ENCODE assay signal across 9 cellular contexts in the genomic region with DNA sequence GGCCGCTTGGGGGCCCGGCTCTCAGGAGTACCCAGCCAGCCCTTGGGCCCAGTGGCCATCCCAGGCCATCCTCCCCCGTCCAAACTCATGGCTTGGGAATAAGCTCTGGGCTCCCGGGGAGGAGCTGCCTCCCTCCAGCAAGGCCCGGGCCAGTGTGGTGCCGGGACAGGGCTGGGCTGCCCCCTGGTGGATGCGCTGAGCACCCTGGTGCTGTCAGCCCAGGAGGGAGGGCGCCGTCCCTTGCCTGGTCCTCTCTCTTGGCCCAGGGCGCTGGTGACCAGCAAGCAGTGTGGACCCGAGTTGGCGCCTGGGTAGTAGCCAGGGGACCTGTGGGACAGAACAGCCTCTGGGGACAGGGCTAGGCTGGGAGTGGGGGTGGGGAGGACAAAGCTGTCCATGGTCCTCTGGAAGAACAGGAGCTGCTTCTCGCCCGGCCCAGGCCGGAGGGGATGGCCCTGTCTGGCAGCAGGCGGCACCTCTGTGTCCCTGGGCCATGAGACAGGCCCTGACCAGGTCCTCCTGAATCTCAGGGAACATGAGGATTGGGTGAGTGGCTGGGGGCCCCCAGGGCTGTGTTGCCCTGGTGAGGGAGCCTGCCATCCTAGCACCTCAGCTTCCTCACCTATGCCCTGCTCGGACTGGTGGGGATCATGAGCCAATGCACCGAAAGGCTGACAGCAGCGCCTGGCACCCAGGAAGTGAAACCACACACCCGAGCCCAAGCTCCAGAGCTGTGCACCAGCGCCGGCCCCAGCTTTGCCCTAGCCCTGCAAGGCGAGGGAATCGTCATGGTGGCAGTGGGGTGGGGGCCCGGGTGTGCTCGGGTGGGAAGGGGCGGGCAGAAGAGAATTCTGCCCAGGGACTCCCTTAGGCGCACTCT. TPM values are rescaled to one million over a fixed set of nuclear protein-coding genes. Genes with fewer than 3 reads are reported as not detected.
DNase-seq lines count a peak whose midpoint lies in the region; ATAC-seq and TF ChIP-seq lines count a peak whose summit lies in the region.
"Had no signal": no experiment of that assay in that cellular context is flagged by ENCODE, and none has a peak within 500 bp of the region (broad histone marks: within the 10 kb centered on the region; RNA-seq: fewer than 3 reads in every experiment).

No MANE protein-coding gene starts in this region.

- H3K27ac ChIP-seq in BLaER1 = no peak overlapping the region
- H3K27ac ChIP-seq in OCI-LY1 (ENCODE audit: low read depth, low read length, poor library complexity, severe bottlenecking) = no peak overlapping the region

- no peaks in the 10 kb centered on the region for H3K9me2 ChIP-seq in OCI-LY1 (ENCODE audit: low read depth, low read length)

- H3K4me3 ChIP-seq in BLaER1 (no peak overlapping the region), OCI-LY1 (ENCODE audit: low read depth, low read length, poor library complexity, severe bottlenecking) (no peak overlapping the region)

- no peaks in the 10 kb centered on the region for H3K36me3 ChIP-seq in BLaER1
- no peaks in the 10 kb centered on the region for H3K36me3 ChIP-seq in OCI-LY1 (ENCODE audit: insufficient read depth, low read length)

- TF ChIP-seq CTCF in GM20000 (IDR thresholded peaks at IDR 0.05; ENCODE audit: extremely low read depth, missing control alignments) (peak; percentile 89), OCI-LY1 (IDR thresholded peaks at IDR 0.05; ENCODE audit: low read length) (peak; percentile 83), natural killer cell (IDR thresholded peaks at IDR 0.05) (peak; percentile 77)

- H4K20me1 ChIP-seq in BLaER1 (peaks cover 57% of the 10 kb centered on the region), OCI-LY1 (ENCODE audit: insufficient read depth, low read length) (no peaks in the 10 kb centered on the region)

- H2AFZ ChIP-seq in OCI-LY1 (ENCODE audit: low read length) = no peak overlapping the region

- no peaks in the 10 kb centered on the region for H3K9me3 ChIP-seq in BLaER1
- H3K9me3 ChIP-seq in OCI-LY1 (ENCODE audit: low read length) = no peaks in the 10 kb centered on the region

- H3K4me1 ChIP-seq in BLaER1 (peaks cover 55% of the 10 kb centered on the region), OCI-LY1 (ENCODE audit: insufficient read depth, low read length, severe bottlenecking) (no peaks in the 10 kb centered on the region)

- H3K4me2 ChIP-seq in BLaER1 (peak overlapping the region; percentile 50), OCI-LY1 (ENCODE audit: low read length) (no peak overlapping the region)

- no peaks in the 10 kb centered on the region for H3F3A ChIP-seq in OCI-LY1 (ENCODE audit: insufficient read depth, low read length)

- no peaks in the 10 kb centered on the region for H3K4me1 Mint-ChIP-seq in natural killer cell
- H3K4me1 Mint-ChIP-seq in stimulated activated memory B cell treated with anti-CD40 and anti-IgM and Interleukin-4, amounts not matched to agents 10 μg/mL and 1 μg/mL and 100 μg/mL, for 72 hours = peaks cover 43% of the 10 kb centered on the region

- H3K9ac ChIP-seq in BLaER1 (no peak overlapping the region), OCI-LY1 (ENCODE audit: low read length) (no peak overlapping the region)

- H3K79me2 ChIP-seq in OCI-LY1 (ENCODE audit: insufficient read depth, low read length) = no peaks in the 10 kb centered on the region

- peak; percentile 94 for DNase-seq in GM20000 (ENCODE audit: low spot score)
- DNase-seq in activated T-cell treated with anti-CD3 and anti-CD28 coated beads for 24 hours (ENCODE audit: low read depth) = peak; percentile 60
- peak; percentile 74 for DNase-seq in natural killer cell
- no peak for DNase-seq in NCI-H1105 (lab: John Stamatoyannopoulos, UW)

- no peaks in the 10 kb centered on the region for H3K9me3 Mint-ChIP-seq in natural killer cell
- H3K9me3 Mint-ChIP-seq in stimulated activated memory B cell treated with anti-CD40 and anti-IgM and Interleukin-4, amounts not matched to agents 10 μg/mL and 1 μg/mL and 100 μg/mL, for 72 hours = no peaks in the 10 kb centered on the region
- H3K9me3 Mint-ChIP-seq: IgD-negative memory B cell had no signal

- intact Hi-C loops in natural killer cell (cut with micrococcal nuclease) = loop anchor here (1.0 to 10.0 kb wide), 3 partner anchors 187 to 437 kb away; no protein-coding TSS in a partner anchor

- H3K36me3 Mint-ChIP-seq in natural killer cell = no peaks in the 10 kb centered on the region
- peaks cover 7% of the 10 kb centered on the region for H3K36me3 Mint-ChIP-seq in stimulated activated memory B cell treated with anti-CD40 and anti-IgM and Interleukin-4, amounts not matched to agents 10 μg/mL and 1 μg/mL and 100 μg/mL, for 72 hours

- ATAC-seq in esophagus mucosa (peak; percentile 86), natural killer cell (peak; percentile 86 to 100 (median 96))
- peak; percentile 84 for ATAC-seq in stimulated activated memory B cell treated with anti-CD40 and anti-IgM and Interleukin-4, amounts not matched to agents 10 μg/mL and 1 μg/mL and 100 μg/mL, for 72 hours

- no peak overlapping the region for H3K27ac Mint-ChIP-seq in natural killer cell
- H3K27ac Mint-ChIP-seq in stimulated activated memory B cell treated with anti-CD40 and anti-IgM and Interleukin-4, amounts not matched to agents 10 μg/mL and 1 μg/mL and 100 μg/mL, for 72 hours = peak overlapping the region; percentile 17
- H3K27ac Mint-ChIP-seq: IgD-negative memory B cell had no signal

- no peak overlapping the region for H3K4me3 Mint-ChIP-seq in natural killer cell
- H3K4me3 Mint-ChIP-seq in stimulated activated memory B cell treated with anti-CD40 and anti-IgM and Interleukin-4, amounts not matched to agents 10 μg/mL and 1 μg/mL and 100 μg/mL, for 72 hours = no peak overlapping the region

- no peaks in the 10 kb centered on the region for H3K27me3 Mint-ChIP-seq in natural killer cell (ENCODE audit: low read depth in 2 of 2)
- H3K27me3 Mint-ChIP-seq in stimulated activated memory B cell treated with anti-CD40 and anti-IgM and Interleukin-4, amounts not matched to agents 10 μg/mL and 1 μg/mL and 100 μg/mL, for 72 hours = no peaks in the 10 kb centered on the region
- H3K27me3 Mint-ChIP-seq: IgD-negative memory B cell had no signal

- peaks cover 51% of the 10 kb centered on the region for H3K27me3 ChIP-seq in BLaER1
- H3K27me3 ChIP-seq in OCI-LY1 (ENCODE audit: insufficient read depth, low read length) = no peaks in the 10 kb centered on the region

RNA-seq across cellular contexts. Expression of a gene that starts 9.4 kb away (rescaled TPM):
- total RNA-seq in esophagus mucosa (8.4 TPM), natural killer cell (1 to 10 TPM; 8.0 to 9.3 (median 8.8) TPM)

RNA-seq across cellular contexts. Expression of a gene that starts 9.7 kb away (rescaled TPM):
- total RNA-seq in esophagus mucosa = 167 TPM
- total RNA-seq in natural killer cell = 10 to 100 TPM; 89.2 to 98.9 (median 91.9) TPM

RNA-seq across cellular contexts. Expression of a gene that starts 30.4 kb away (rescaled TPM):
- total RNA-seq in esophagus mucosa = 17.7 TPM
- total RNA-seq in natural killer cell = 10 to 100 TPM in 1 of 3 donors, 1 to 10 TPM in 2; 8.1 to 11.1 (median 9.8) TPM
